Comparison of ENCODE assay signal across 1 cellular context in the genomic region with DNA sequence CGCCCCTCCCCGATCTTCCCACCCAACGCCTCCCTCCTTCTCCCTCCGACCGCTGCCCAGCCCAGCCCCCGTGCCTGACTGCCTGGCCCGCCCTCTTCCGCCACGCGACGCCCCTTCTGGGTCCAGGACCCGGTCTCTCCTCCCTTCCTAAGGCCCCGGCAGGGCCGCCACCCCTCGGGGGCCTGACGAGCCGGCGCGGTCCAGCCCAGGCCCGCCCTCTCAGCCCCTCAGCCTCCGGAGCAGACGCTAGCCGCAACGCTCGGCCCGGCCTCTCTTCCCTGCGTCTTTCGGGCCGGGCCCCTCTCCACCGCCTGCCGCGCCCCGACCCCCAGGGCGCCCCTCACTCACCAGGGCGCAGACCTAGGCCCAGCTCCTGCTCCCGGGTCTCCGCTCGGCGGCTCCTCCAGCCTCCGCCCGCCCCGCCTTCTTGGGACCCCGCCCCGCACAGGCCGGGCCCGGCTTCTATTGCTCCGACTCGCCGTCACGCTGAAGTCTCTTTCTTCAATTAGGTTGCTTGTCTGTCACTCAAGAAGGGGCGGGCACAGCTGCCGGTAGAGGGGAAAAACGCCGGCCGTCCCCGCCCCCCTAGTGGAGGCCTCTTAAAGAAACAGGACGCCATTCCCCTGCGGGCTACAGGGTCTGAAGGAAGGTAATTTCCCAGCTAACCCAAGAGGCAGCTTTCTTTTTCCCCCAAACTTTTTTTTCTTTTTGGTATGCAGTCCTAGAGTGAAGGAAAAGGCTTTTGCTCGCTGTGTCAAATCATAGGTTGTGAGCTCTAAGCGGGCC.
TF ChIP-seq lines count a peak whose summit lies in the region.

A gene with protein sequence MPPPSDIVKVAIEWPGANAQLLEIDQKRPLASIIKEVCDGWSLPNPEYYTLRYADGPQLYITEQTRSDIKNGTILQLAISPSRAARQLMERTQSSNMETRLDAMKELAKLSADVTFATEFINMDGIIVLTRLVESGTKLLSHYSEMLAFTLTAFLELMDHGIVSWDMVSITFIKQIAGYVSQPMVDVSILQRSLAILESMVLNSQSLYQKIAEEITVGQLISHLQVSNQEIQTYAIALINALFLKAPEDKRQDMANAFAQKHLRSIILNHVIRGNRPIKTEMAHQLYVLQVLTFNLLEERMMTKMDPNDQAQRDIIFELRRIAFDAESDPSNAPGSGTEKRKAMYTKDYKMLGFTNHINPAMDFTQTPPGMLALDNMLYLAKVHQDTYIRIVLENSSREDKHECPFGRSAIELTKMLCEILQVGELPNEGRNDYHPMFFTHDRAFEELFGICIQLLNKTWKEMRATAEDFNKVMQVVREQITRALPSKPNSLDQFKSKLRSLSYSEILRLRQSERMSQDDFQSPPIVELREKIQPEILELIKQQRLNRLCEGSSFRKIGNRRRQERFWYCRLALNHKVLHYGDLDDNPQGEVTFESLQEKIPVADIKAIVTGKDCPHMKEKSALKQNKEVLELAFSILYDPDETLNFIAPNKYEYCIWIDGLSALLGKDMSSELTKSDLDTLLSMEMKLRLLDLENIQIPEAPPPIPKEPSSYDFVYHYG (minus strand): TSS at position 416 of the 786 bp plus-strand sequence. CDS start 12,133 bp downstream, outside the sequence.

TF ChIP-seq in endothelial cell of umbilical vein, 7 proteins besides CTCF, POLR2A, EP300 and RAD21:
- no peak for TF ChIP-seq JUN (IDR thresholded peaks at IDR 0.05; ENCODE audit: borderline replicate concordance, insufficient read depth, insufficient read length, low read depth)
- TF ChIP-seq POLR2AphosphoS5 (IDR thresholded peaks at IDR 0.05; ENCODE audit: insufficient read depth, low read depth, low read length), result peak; percentile 55
